Comparison of ENCODE assay signal across 16 cellular contexts in genomic region chr15:70517194-70517590, GRCh38.
DNase-seq lines count a peak whose midpoint lies in the region; ATAC-seq and TF ChIP-seq lines count a peak whose summit lies in the region.
"Had no signal": no experiment of that assay in that cellular context is flagged by ENCODE, and none has a peak within 500 bp of the region (broad histone marks: within the 10 kb centered on the region; RNA-seq: fewer than 3 reads in every experiment).

No MANE protein-coding gene starts in this region.

- DNase-seq in Panc1 (ENCODE audit: low read depth, low spot score), result no peak
- DNase-seq in epithelial cell of esophagus (ENCODE audit: low read depth), result peak; percentile 67
- peak in 1 of 3 donors; percentile 36 for DNase-seq in mucosa of descending colon
- DNase-seq in type B pancreatic cell (ENCODE audit: extremely low spot score, unreplicated experiment), result no peak
- no peak for DNase-seq in COR-L47 (lab: John Stamatoyannopoulos, UW)
- no peak for DNase-seq in AG08396 (ENCODE audit: low spot score)
- DNase-seq: BE2C; CD4-positive, alpha-beta T cell; DMS79 treated with DMSO at 0.1 percent for 48 hours; NCI-H1694 treated with DMSO at 0.1 percent for 48 hours; NK-92 treated with Interleukin-12 subunit alpha and Interleukin-12 subunit beta, amount 100 ng/mL, for 24 hours; SIG-M5 had no signal

- intact Hi-C loops in Panc1 (cut with micrococcal nuclease; ENCODE audit: unreplicated experiment) (no loop called here), mucosa of descending colon (cut with DNase I, micrococcal nuclease) (no loop called here)

- H3K36me3 ChIP-seq in Panc1 (ENCODE audit: control insufficient read depth, insufficient read depth, low read length), result no peaks in the 10 kb centered on the region
- no peaks in the 10 kb centered on the region for H3K36me3 ChIP-seq in mucosa of descending colon (ENCODE audit: low read depth)
- H3K36me3 ChIP-seq: BE2C had no signal

- no peaks in the 10 kb centered on the region for H3K36me3 Mint-ChIP-seq in type B pancreatic cell

- peak overlapping the region; percentile 25 for H3K27ac ChIP-seq in Panc1 (ENCODE audit: low read length)
- H3K27ac ChIP-seq: HL-60 had no signal

- CTCF ChIA-PET in Panc1 (lab: Charles Lee), result no interaction called here

- peaks cover 12% of the 10 kb centered on the region for H3K27me3 Mint-ChIP-seq in type B pancreatic cell
- H3K27me3 Mint-ChIP-seq: CD4-positive, alpha-beta T cell had no signal

- TF ChIP-seq CTCF in Panc1 (IDR thresholded peaks at IDR 0.05), result no peak
- TF ChIP-seq CTCF in epithelial cell of esophagus (IDR thresholded peaks at IDR 0.05; ENCODE audit: insufficient read depth, low read depth, low read length, missing control alignments), result no peak
- no peak for TF ChIP-seq CTCF in mucosa of descending colon (IDR thresholded peaks at IDR 0.05)
- no peak for TF ChIP-seq CTCF in type B pancreatic cell (conservative IDR thresholded peaks at IDR 0.05)

- no peaks in the 10 kb centered on the region for H3K27me3 ChIP-seq in Panc1 (ENCODE audit: control insufficient read depth, insufficient read depth, low read length)
- H3K27me3 ChIP-seq: BE2C had no signal

- peak overlapping the region; percentile 36 for H3K4me3 Mint-ChIP-seq in type B pancreatic cell
- H3K4me3 Mint-ChIP-seq: CD4-positive, alpha-beta T cell; GM23338 had no signal

- POLR2A ChIA-PET in Panc1 (lab: Charles Lee), result interaction anchor here (0.6 kb wide), 1 partner anchor 425 kb away, joined by 3 read pairs; no protein-coding TSS in a partner anchor

- no TSS peak for BruUV-seq in Panc1 (replicated peaks; lab: Mats Ljungman, UMichigan)

- peaks cover 13% of the 10 kb centered on the region for H3K4me1 ChIP-seq in Panc1 (ENCODE audit: control insufficient read depth, insufficient read depth, low read length)
- H3K4me1 ChIP-seq in mucosa of descending colon (ENCODE audit: low read depth), result no peaks in the 10 kb centered on the region

- H3K4me1 Mint-ChIP-seq in type B pancreatic cell (ENCODE audit: unreplicated experiment), result peaks cover 21% of the 10 kb centered on the region

- in situ Hi-C loops in Panc1 (cut with HindIII; ENCODE audit: low pct_unique_long_range_greater_than_20kb, low sequenced_read_pairs), result no loop called here

- H3K4me3 ChIP-seq in Panc1 (ENCODE audit: low read depth in 2 of 2, low read length in 2 of 2) (no peak overlapping the region), epithelial cell of esophagus (ENCODE audit: low read length) (no peak overlapping the region), mucosa of descending colon (no peak overlapping the region)
- H3K4me3 ChIP-seq: GM23338 had no signal

- ATAC-seq in Panc1 (peak; percentile 64), mucosa of descending colon (peak; percentile 69), GM19397 (IDR thresholded peaks at IDR 0.05; ENCODE audit: unreplicated experiment) (no peak)
- ATAC-seq: GM23338, HCT116 had no signal

- H3K9me3 ChIP-seq in Panc1 (ENCODE audit: control insufficient read depth, insufficient read depth, low read depth, low read length), result no peaks in the 10 kb centered on the region
- H3K9me3 ChIP-seq in mucosa of descending colon, result no peaks in the 10 kb centered on the region
- H3K9me3 ChIP-seq: BE2C had no signal

- H3K27ac Mint-ChIP-seq in type B pancreatic cell, result peak overlapping the region; percentile 67
- H3K27ac Mint-ChIP-seq: CD4-positive, alpha-beta T cell; GM23338 had no signal

- peaks cover 8% of the 10 kb centered on the region for H3K9me3 Mint-ChIP-seq in type B pancreatic cell
- H3K9me3 Mint-ChIP-seq: CD4-positive, alpha-beta T cell; GM23338 had no signal
